ENCODE assay signal across 13 cellular contexts in the genomic region with DNA sequence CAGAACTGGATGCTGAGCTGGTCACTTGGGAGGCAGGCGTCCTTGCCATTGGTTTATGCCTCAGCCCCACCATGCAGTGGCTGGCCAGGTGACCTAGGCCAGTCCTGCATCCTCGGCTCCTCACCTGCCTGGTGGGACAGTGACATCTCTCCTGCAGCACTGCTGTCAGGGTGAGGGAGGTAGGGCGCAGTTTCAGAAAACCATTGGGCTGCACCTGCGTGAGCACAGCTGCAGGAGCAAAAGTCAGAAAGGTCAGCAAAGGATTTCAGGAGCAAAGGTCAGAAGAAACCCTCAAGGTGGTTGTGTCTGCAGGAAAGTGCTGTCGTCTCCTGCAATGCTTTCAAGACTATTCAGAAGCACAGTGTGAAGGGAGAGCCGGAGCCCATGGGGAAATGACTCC. TPM values are rescaled to one million over a fixed set of nuclear protein-coding genes. Genes with fewer than 3 reads are reported as not detected.
DNase-seq lines count a peak whose midpoint lies in the region; ATAC-seq and TF ChIP-seq lines count a peak whose summit lies in the region.
"Had no signal": no experiment of that assay in that cellular context is flagged by ENCODE, and none has a peak within 500 bp of the region (broad histone marks: within the 10 kb centered on the region; RNA-seq: fewer than 3 reads in every experiment).

No MANE protein-coding gene starts in this region.

- no peak for DNase-seq in Peyer's patch
- DNase-seq in esophagus muscularis mucosa (ENCODE audit: extremely low spot score) = no peak
- DNase-seq in trophoblast cell = no peak
- DNase-seq in uterus = no peak
- DNase-seq in midbrain (lab: John Stamatoyannopoulos, UW) = no peak
- DNase-seq: activated CD4-positive, alpha-beta T cell treated with anti-CD3 and anti-CD28 coated beads, Interleukin-2, amount 10 ng/mL, durations not matched to agents 7 days and 5 days; activated naive CD8-positive, alpha-beta T cell treated with anti-CD3 and anti-CD28 coated beads, Interleukin-2, amount 50 U/mL, for 24 hours; activated T-cell treated with anti-CD3 and anti-CD28 coated beads, Interleukin-2, amount 50 U/mL, for 48 hours; KBM-7; NCI-H1436 had no signal

- no peak overlapping the region for H4K12ac ChIP-seq in trophoblast cell (ENCODE audit: low read depth, low read length)

- TF ChIP-seq CTCF in Peyer's patch (IDR thresholded peaks at IDR 0.05) = no peak
- TF ChIP-seq CTCF in esophagus muscularis mucosa (IDR thresholded peaks at IDR 0.05) = no peak
- no peak for TF ChIP-seq CTCF in uterus (IDR thresholded peaks at IDR 0.05)

- H2AK5ac ChIP-seq in trophoblast cell (ENCODE audit: low read length) = no peak overlapping the region

- H3K4me1 ChIP-seq in Peyer's patch = peaks cover 0 to 30% (median 0%) of the 10 kb centered on the region in 4 donors
- peaks cover 24 to 95% (median 79%) of the 10 kb centered on the region in 4 donors for H3K4me1 ChIP-seq in esophagus muscularis mucosa
- peaks cover 9 to 20% of the 10 kb centered on the region in 2 experiments for H3K4me1 ChIP-seq in trophoblast cell (ENCODE audit: control insufficient read depth in 1 of 2, insufficient read depth in 2 of 2, low read length in 2 of 2)
- peaks cover 3 to 18% of the 10 kb centered on the region in 2 donors for H3K4me1 ChIP-seq in uterus
- H3K4me1 ChIP-seq: parathyroid adenoma had no signal

- H3K36me3 ChIP-seq in Peyer's patch (no peaks in the 10 kb centered on the region), esophagus muscularis mucosa (no peaks in the 10 kb centered on the region), trophoblast cell (ENCODE audit: control insufficient read depth in 1 of 2, insufficient read depth in 2 of 2, low read length in 2 of 2) (no peaks in the 10 kb centered on the region), uterus (no peaks in the 10 kb centered on the region)

- no peak overlapping the region for H2BK5ac ChIP-seq in trophoblast cell (ENCODE audit: low read depth, low read length, poor library complexity)

- H3K4me3 ChIP-seq in Peyer's patch (no peak overlapping the region), esophagus muscularis mucosa (no peak overlapping the region), trophoblast cell (ENCODE audit: low read depth, low read length) (no peak overlapping the region), uterus (no peak overlapping the region)

- TF ChIP-seq EP300 in esophagus muscularis mucosa (IDR thresholded peaks at IDR 0.05) = no peak

- no peak overlapping the region for H4K91ac ChIP-seq in trophoblast cell (ENCODE audit: low read depth, low read length)

- no peak overlapping the region for H3K4ac ChIP-seq in trophoblast cell (ENCODE audit: low read depth, low read length)

- H3K27ac ChIP-seq in Peyer's patch (peak overlapping the region in 3 of 4 donors; percentile 25 to 85 (median 25)), esophagus muscularis mucosa (replicated peaks in 1 of 4) (peak overlapping the region; percentile 81 to 88 (median 87)), trophoblast cell (ENCODE audit: low read depth, low read length) (peak overlapping the region; percentile 36), uterus (peak overlapping the region; percentile 81 to 86)
- H3K27ac ChIP-seq: parathyroid adenoma had no signal

- H2BK120ac ChIP-seq in trophoblast cell (ENCODE audit: insufficient read depth, low read length, poor library complexity) = no peak overlapping the region

- H3K27me3 ChIP-seq in Peyer's patch = no peaks in the 10 kb centered on the region
- H3K27me3 ChIP-seq in esophagus muscularis mucosa = no peaks in the 10 kb centered on the region
- H3K27me3 ChIP-seq in trophoblast cell (ENCODE audit: insufficient read depth, low read length) = no peaks in the 10 kb centered on the region
- no peaks in the 10 kb centered on the region for H3K27me3 ChIP-seq in uterus

- no peak overlapping the region for H3K23ac ChIP-seq in trophoblast cell (ENCODE audit: low read length)

- no peak overlapping the region for H3K4me2 ChIP-seq in trophoblast cell (ENCODE audit: low read length)

- no peak overlapping the region for H2BK12ac ChIP-seq in trophoblast cell (ENCODE audit: low read length)

- H3K79me1 ChIP-seq in trophoblast cell (ENCODE audit: low read length) = no peaks in the 10 kb centered on the region

- H3K14ac ChIP-seq in trophoblast cell (ENCODE audit: low read length) = no peak overlapping the region

- H4K8ac ChIP-seq in trophoblast cell (ENCODE audit: low read depth, low read length) = no peak overlapping the region

- no peaks in the 10 kb centered on the region for H3K9me3 ChIP-seq in Peyer's patch
- peaks cover 0 to 4% (median 0%) of the 10 kb centered on the region in 4 donors for H3K9me3 ChIP-seq in esophagus muscularis mucosa
- H3K9me3 ChIP-seq in trophoblast cell (ENCODE audit: insufficient read depth, low read depth, low read length) = peaks cover 3% of the 10 kb centered on the region
- H3K9me3 ChIP-seq in uterus = no peaks in the 10 kb centered on the region

- no peaks in the 10 kb centered on the region for H3K79me2 ChIP-seq in trophoblast cell (ENCODE audit: control insufficient read depth, insufficient read depth, low read length, poor library complexity)
- H3K79me2 ChIP-seq: parathyroid adenoma had no signal

- WGBS in esophagus muscularis mucosa = 94% methylated on average over 4 of the region's 6 CpGs
- WGBS in trophoblast cell (ENCODE audit: extremely low coverage, insufficient coverage, insufficient read length) = no CpG with 5 or more reads among the region's 6 CpGs

- intact Hi-C loops in esophagus muscularis mucosa (cut with DNase I) = loop anchor here (5.0 kb wide), 1 partner anchor 45 kb away; no protein-coding TSS in a partner anchor
- intact Hi-C loops in uterus (cut with DNase I; ENCODE audit: low total_unique reads) = no loop called here

- no peak overlapping the region for H3K9ac ChIP-seq in trophoblast cell (ENCODE audit: low read length)
- H3K9ac ChIP-seq: parathyroid adenoma had no signal

- ATAC-seq in HG03196 (IDR thresholded peaks at IDR 0.05; ENCODE audit: unreplicated experiment) = no peak
- no peak for ATAC-seq in GM19455 (IDR thresholded peaks at IDR 0.05; ENCODE audit: unreplicated experiment)
- ATAC-seq: activated naive CD8-positive, alpha-beta T cell treated with anti-CD3 and anti-CD28 coated beads, Interleukin-2, amount 50 U/mL, for 24 hours had no signal

- TF ChIP-seq POLR2A in Peyer's patch (IDR thresholded peaks at IDR 0.05) (no peak), esophagus muscularis mucosa (IDR thresholded peaks at IDR 0.05; ENCODE audit: low read depth) (no peak), uterus (IDR thresholded peaks at IDR 0.05) (no peak)

- no peak overlapping the region for H2AFZ ChIP-seq in trophoblast cell (ENCODE audit: insufficient read depth, low read length, poor library complexity)
- H2AFZ ChIP-seq: parathyroid adenoma had no signal

- H3K18ac ChIP-seq in trophoblast cell (ENCODE audit: low read length) = no peak overlapping the region

RNA-seq across cellular contexts. Expression of a gene that starts 48.1 kb away (rescaled TPM):
- total RNA-seq in Peyer's patch = 10 to 100 TPM; 45.5 to 61.1 (median 56.9) TPM
- total RNA-seq in esophagus muscularis mucosa = 100 to 1,000 TPM in 2 of 4 donors, 10 to 100 TPM in 2; 79.3 to 125 (median 110) TPM
- 29.0 and 30.5 TPM in 2 replicates for polyA plus RNA-seq in trophoblast cell (2013)
- 10 to 100 TPM; 36.4 to 73.6 (median 38.7) TPM for total RNA-seq in uterus
- total RNA-seq: activated CD4-positive, alpha-beta T cell treated with anti-CD3 and anti-CD28 coated beads, Interleukin-2, amount 10 ng/mL, durations not matched to agents 7 days and 5 days had no signal

Comparison
In these comparisons a context has a peak if more than half of its experiments do, and no peak if none do; other contexts are left out.
1. H3K27ac ChIP-seq: peak in every context shown above with its lines; median percentile 87 in esophagus muscularis mucosa; 84 in uterus; 36 in trophoblast cell; 25 in Peyer's patch.